16 cellular contexts compared by ENCODE assay signal in the genomic region with DNA sequence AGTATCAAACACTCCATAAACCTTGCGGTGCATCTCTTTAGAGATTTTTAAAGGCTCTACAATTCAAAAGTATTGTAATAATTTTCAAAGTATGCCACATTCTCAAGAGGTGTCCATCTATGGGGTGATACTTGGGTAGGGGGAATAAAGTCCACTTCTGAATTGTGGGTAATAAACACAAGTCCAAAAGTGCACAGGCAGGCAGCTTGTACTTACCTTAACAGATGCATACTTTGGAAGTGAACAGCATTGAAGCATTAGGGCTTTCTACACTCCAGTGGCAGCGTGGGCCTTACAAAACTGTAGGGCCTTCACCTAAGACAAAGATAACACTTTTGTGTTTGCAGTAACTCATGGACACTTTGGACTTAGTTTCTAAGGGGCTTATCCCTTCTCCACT. TPM values are rescaled to one million over a fixed set of nuclear protein-coding genes. Genes with fewer than 3 reads are reported as not detected.
DNase-seq lines count a peak whose midpoint lies in the region; ATAC-seq and TF ChIP-seq lines count a peak whose summit lies in the region.
"Had no signal": no experiment of that assay in that cellular context is flagged by ENCODE, and none has a peak within 500 bp of the region (broad histone marks: within the 10 kb centered on the region; RNA-seq: fewer than 3 reads in every experiment).

No MANE protein-coding gene starts in this region.

- H3K9me3 ChIP-seq in liver (ENCODE audit: control insufficient read depth in 4 of 4, low read length in 3 of 4), result no peaks in the 10 kb centered on the region
- H3K9me3 ChIP-seq: HAP-1 had no signal

- WGBS in liver, result 96% methylated on average over 2 of the region's 2 CpGs

- peaks cover 2 to 11% (median 4%) of the 10 kb centered on the region in 4 donors for H3K4me1 ChIP-seq in liver (ENCODE audit: control insufficient read depth in 4 of 4, insufficient read depth in 4 of 4, low read length in 3 of 4)
- H3K4me1 ChIP-seq: HAP-1 had no signal

- no peak overlapping the region for H3K4me3 ChIP-seq in liver (ENCODE audit: low read depth in 1 of 3, low read length in 3 of 3)
- H3K4me3 ChIP-seq: GM12878, GM23338, HAP-1 had no signal

- peak; percentile 85 for ATAC-seq in left colon
- no peak for ATAC-seq in GM21619 (IDR thresholded peaks at IDR 0.05; ENCODE audit: unreplicated experiment)
- ATAC-seq: GM12878, GM23338 had no signal

- peak overlapping the region in 1 of 2 donors; percentile 3 for H3K27ac ChIP-seq in liver (ENCODE audit: low read depth in 1 of 2, low read length in 2 of 2)

- TF ChIP-seq CTCF in liver (IDR thresholded peaks at IDR 0.05; ENCODE audit: low read depth, low read length, missing input control), result no peak

- H3K36me3 ChIP-seq in liver (ENCODE audit: control insufficient read depth in 4 of 4, insufficient read depth in 3 of 4, low read depth in 1 of 4, low read length in 3 of 4), result no peaks in the 10 kb centered on the region
- H3K36me3 ChIP-seq: HAP-1 had no signal

- no peak for TF ChIP-seq RAD21 in liver (IDR thresholded peaks at IDR 0.05)

- peak; percentile 17 for DNase-seq in HuH-7 (ENCODE audit: low spot score)
- no peak for DNase-seq in left colon
- DNase-seq in amniotic stem cell (lab: John Stamatoyannopoulos, UW), result no peak
- no peak for DNase-seq in activated naive CD4-positive, alpha-beta T cell treated with Interleukin-2 at 50 U/mL for 16 hours
- DNase-seq: C1 segment of cervical spinal cord; CD4-positive, alpha-beta memory T cell; COR-L47; DMS153; EL; GDM1; HFFc6 had no signal

- H3K9ac ChIP-seq in liver (ENCODE audit: low read depth in 1 of 2, low read length in 2 of 2), result no peak overlapping the region

- intact Hi-C loops in left colon (cut with DNase I, micrococcal nuclease), result no loop called here

- H3K27me3 ChIP-seq in liver (ENCODE audit: control insufficient read depth in 4 of 4, insufficient read depth in 4 of 4, low read length in 3 of 4), result no peaks in the 10 kb centered on the region

TF ChIP-seq in liver, 16 proteins besides CTCF, POLR2A, EP300 and RAD21:
- TF ChIP-seq HNF4A (conservative IDR thresholded peaks at IDR 0.05) (peak; percentile 41 to 52), NR2F2 (IDR thresholded peaks at IDR 0.05) (no peak)

RNA-seq across cellular contexts. Expression of a gene that starts 58.6 kb away (rescaled TPM):
- total RNA-seq in left colon (10 to 100 TPM; 15.6 to 27.0 TPM), liver (100 to 1,000 TPM in 1 of 2 donors, 10 to 100 TPM in 1; 74.8 to 129 TPM)
- polyA plus RNA-seq in liver, result 100 to 1,000 TPM; 113 to 169 TPM
